In genomic region chr15:74540135-74540760, GRCh38 we compare ENCODE assay signal across 1 cellular context.
TF ChIP-seq lines count a peak whose summit lies in the region.

No MANE protein-coding gene starts in this region.

TF ChIP-seq in SK-N-SH treated with all-trans-retinoic acid at 6 μM for 48 hours, 23 proteins besides CTCF, POLR2A, EP300 and RAD21 (continued from another document):
- TF ChIP-seq PATZ1 (CRISPR knock-in tag; IDR thresholded peaks at IDR 0.05; ENCODE audit: borderline replicate concordance): no peak
